In genomic region chr14:56297449-56297848, GRCh38 we compare ENCODE assay signal across 17 cellular contexts.
DNase-seq lines count a peak whose midpoint lies in the region; ATAC-seq, FAIRE-seq and TF ChIP-seq lines count a peak whose summit lies in the region.
"Had no signal": no experiment of that assay in that cellular context is flagged by ENCODE, and none has a peak within 500 bp of the region (broad histone marks: within the 10 kb centered on the region; RNA-seq: fewer than 3 reads in every experiment).

No MANE protein-coding gene starts in this region.

- H3K27me3 ChIP-seq in BE2C (peaks cover 7% of the 10 kb centered on the region), WERI-Rb-1 (ENCODE audit: insufficient read depth, low read depth, severe bottlenecking) (no peaks in the 10 kb centered on the region)
- H3K27me3 ChIP-seq: BLaER1 treated with 17β-estradiol and CSF1 and Interleukin-3, amounts not matched to agents 10 nM and 100 nM had no signal

- H3K4me1 ChIP-seq in BE2C, result peaks cover 9% of the 10 kb centered on the region
- H3K4me1 ChIP-seq: BLaER1 treated with 17β-estradiol and CSF1 and Interleukin-3, amounts not matched to agents 10 nM and 100 nM; HAP-1 had no signal

- FAIRE-seq in islet of Langerhans (lab: Jason Lieb, UNC), result peak; percentile 33

- H3K4me3 ChIP-seq in BE2C (ENCODE audit: low read depth, low read length) (no peak overlapping the region), WERI-Rb-1 (ENCODE audit: low read depth, low read length) (peak overlapping the region; percentile 9; the same call in 1 of the 2 replicates)
- H3K4me3 ChIP-seq: BLaER1 treated with 17β-estradiol and CSF1 and Interleukin-3, amounts not matched to agents 10 nM and 100 nM; GM23248; HAP-1 had no signal

- TF ChIP-seq CTCF in BE2C (IDR thresholded peaks at IDR 0.05; ENCODE audit: low read depth, low read length), result no peak
- TF ChIP-seq CTCF in WERI-Rb-1 (IDR thresholded peaks at IDR 0.05; ENCODE audit: low read depth, low read length), result no peak

- H3K36me3 ChIP-seq in BE2C, result no peaks in the 10 kb centered on the region
- H3K36me3 ChIP-seq in WERI-Rb-1, result no peaks in the 10 kb centered on the region
- H3K36me3 ChIP-seq: HAP-1 had no signal

- DNase-seq in BE2C (peak; percentile 52), NCI-H524 (lab: John Stamatoyannopoulos, UW) (peak; percentile 84 to 91), WERI-Rb-1 (peak; percentile 53), NOMO-1 treated with dmso at 0.1 percent for 144 hours (lab: John Stamatoyannopoulos, UW; ENCODE audit: unreplicated experiment) (no peak), NCI-H345 (lab: John Stamatoyannopoulos, UW) (no peak)
- no peak for DNase-seq in effector CD4-positive, alpha-beta T cell
- DNase-seq: 8988T; Calu3; CD8-positive, alpha-beta T cell; DMS153; DMS79; GF-D8; GM23248 had no signal

- peak overlapping the region; percentile 80 for H3K27ac ChIP-seq in WERI-Rb-1
- H3K27ac ChIP-seq: BLaER1 treated with 17β-estradiol and CSF1 and Interleukin-3, amounts not matched to agents 10 nM and 100 nM; GM23248 had no signal

- no peak for ATAC-seq in GM19467 (IDR thresholded peaks at IDR 0.05; ENCODE audit: unreplicated experiment)
- ATAC-seq: CD8-positive, alpha-beta T cell had no signal

- H3K9me3 ChIP-seq in BE2C (no peaks in the 10 kb centered on the region), WERI-Rb-1 (ENCODE audit: severe bottlenecking) (no peaks in the 10 kb centered on the region)
- H3K9me3 ChIP-seq: HAP-1 had no signal

Comparison
In these comparisons a context has a peak if more than half of its experiments do, and no peak if none do; other contexts are left out.
1. DNase-seq: peak in BE2C (single experiment), NCI-H524 (2 of 2) and WERI-Rb-1 (single experiment); none in effector CD4-positive, alpha-beta T cell (single experiment), NOMO-1 treated with dmso at 0.1 percent for 144 hours (single experiment) and NCI-H345 (single experiment).